ENCODE assay signal across 19 cellular contexts in the genomic region with DNA sequence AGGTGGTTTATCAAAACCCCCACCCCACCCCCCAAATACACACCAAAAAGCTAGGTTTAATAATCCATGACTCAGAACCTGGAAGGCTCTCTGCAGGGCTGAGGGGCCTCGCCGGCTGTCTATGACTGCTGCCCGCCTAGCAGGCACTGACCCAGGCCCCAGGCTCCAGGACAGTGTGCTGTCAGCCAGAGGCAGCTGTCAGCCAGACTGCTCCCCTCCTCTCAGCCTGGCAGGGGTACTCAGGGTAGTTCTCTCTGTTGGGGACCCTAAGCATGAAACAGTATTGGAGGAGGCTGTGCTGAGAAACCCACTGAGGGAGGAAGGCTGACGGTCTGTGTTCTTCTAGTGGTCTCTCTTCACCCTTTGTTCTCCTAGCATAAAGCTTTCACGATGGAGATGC.
DNase-seq lines count a peak whose midpoint lies in the region; ATAC-seq and TF ChIP-seq lines count a peak whose summit lies in the region.
"Had no signal": no experiment of that assay in that cellular context is flagged by ENCODE, and none has a peak within 500 bp of the region (broad histone marks: within the 10 kb centered on the region; RNA-seq: fewer than 3 reads in every experiment).

No MANE protein-coding gene starts in this region.

- POLR2A ChIA-PET in HEK293 (lab: Yijun Ruan, JAX), result interaction anchor here (0.6 to 1.4 kb wide), 3 partner anchors 8 to 256 kb away, joined by 3 to 4 read pairs (median 3); no protein-coding TSS in a partner anchor

- H3K9me3 ChIP-seq in HEK293 (ENCODE audit: control insufficient read depth, insufficient read depth, low read depth, low read length) (no peaks in the 10 kb centered on the region), ectodermal cell (ENCODE audit: control insufficient read depth, low read length) (no peaks in the 10 kb centered on the region)
- H3K9me3 ChIP-seq: A549; BLaER1 treated with 17β-estradiol and CSF1 and Interleukin-3, amounts not matched to agents 10 nM and 100 nM; Caco-2 had no signal

- no peaks in the 10 kb centered on the region for H3K4me1 ChIP-seq in HEK293 (ENCODE audit: control insufficient read depth, insufficient read depth, low read length)
- H3K4me1 ChIP-seq in ectodermal cell (ENCODE audit: control insufficient read depth, insufficient read depth, low read length), result no peaks in the 10 kb centered on the region

- intact Hi-C loops in cardiac septum (cut with DNase I) (no loop called here), Right ventricle myocardium inferior (cut with DNase I) (no loop called here)

- CTCF ChIA-PET in HEK293 (lab: Yijun Ruan, JAX), result interaction anchor here (0.8 to 1.5 kb wide), 3 partner anchors 49 to 200 kb away, joined by 4 to 6 read pairs (median 5); no protein-coding TSS in a partner anchor

- no peak overlapping the region for H3K4me3 ChIP-seq in HEK293 (ENCODE audit: low read depth, low read length)
- no peak overlapping the region for H3K4me3 ChIP-seq in ectodermal cell (ENCODE audit: insufficient read depth, low read depth, low read length)
- H3K4me3 ChIP-seq: A549; BLaER1 treated with 17β-estradiol and CSF1 and Interleukin-3, amounts not matched to agents 10 nM and 100 nM had no signal

- no peaks in the 10 kb centered on the region for H3K4me1 Mint-ChIP-seq in neural crest cell
- H3K4me1 Mint-ChIP-seq: B cell had no signal

- H3K36me3 ChIP-seq in HEK293 (ENCODE audit: control insufficient read depth in 2 of 2, insufficient read depth in 1 of 2, low read length in 2 of 2), result no peaks in the 10 kb centered on the region
- H3K36me3 ChIP-seq in ectodermal cell (ENCODE audit: control insufficient read depth, insufficient read depth, low read length), result no peaks in the 10 kb centered on the region
- H3K36me3 ChIP-seq: BLaER1 treated with 17β-estradiol and CSF1 and Interleukin-3, amounts not matched to agents 10 nM and 100 nM had no signal

- peak; percentile 12 for DNase-seq in cardiac septum (ENCODE audit: low spot score)
- DNase-seq in Right ventricle myocardium inferior (ENCODE audit: missing footprints), result no peak
- DNase-seq in neural crest cell (ENCODE audit: low read depth, low spot score), result no peak
- no peak for DNase-seq in activated naive CD4-positive, alpha-beta T cell (lab: John Stamatoyannopoulos, UW)
- DNase-seq: AML-193; Caco-2; Calu3; CD4-positive, alpha-beta T cell; CD8-positive, alpha-beta T cell; DMS79 treated with DMSO at 0.1 percent for 48 hours; GF-D8 had no signal

- H3K4me3 Mint-ChIP-seq in neural crest cell, result no peak overlapping the region
- H3K4me3 Mint-ChIP-seq: B cell; CD4-positive, alpha-beta T cell; CD8-positive, alpha-beta T cell had no signal

- 82 to 89% methylated on average over 5 of the region's 5 CpGs for WGBS in ectodermal cell, 2 experiments

- peak overlapping the region; percentile 7 for H3K27ac Mint-ChIP-seq in neural crest cell (ENCODE audit: unreplicated experiment)
- H3K27ac Mint-ChIP-seq: B cell; CD4-positive, alpha-beta T cell; CD8-positive, alpha-beta T cell had no signal

- TF ChIP-seq CTCF in HEK293 (tag by site-specific recombination; IDR thresholded peaks at IDR 0.05) (no peak), neural crest cell (conservative IDR thresholded peaks at IDR 0.05) (no peak)

- H3K27me3 Mint-ChIP-seq in neural crest cell (ENCODE audit: low read depth), result peaks cover 59% of the 10 kb centered on the region
- H3K27me3 Mint-ChIP-seq: CD4-positive, alpha-beta T cell had no signal

- no peaks in the 10 kb centered on the region for H3K27me3 ChIP-seq in ectodermal cell (ENCODE audit: control insufficient read depth, insufficient read depth, low read length, poor library complexity, severe bottlenecking)
- H3K27me3 ChIP-seq: BLaER1 treated with 17β-estradiol and CSF1 and Interleukin-3, amounts not matched to agents 10 nM and 100 nM had no signal

- no peaks in the 10 kb centered on the region for H3K9me3 Mint-ChIP-seq in neural crest cell
- H3K9me3 Mint-ChIP-seq: CD4-positive, alpha-beta T cell; CD8-positive, alpha-beta T cell had no signal

- no peaks in the 10 kb centered on the region for H3K36me3 Mint-ChIP-seq in neural crest cell (ENCODE audit: low read depth)
- H3K36me3 Mint-ChIP-seq: CD8-positive, alpha-beta T cell had no signal

- ATAC-seq in Right ventricle myocardium inferior (no peak), HG03139 (IDR thresholded peaks at IDR 0.05; ENCODE audit: unreplicated experiment) (no peak)
- ATAC-seq: A549; CD8-positive, alpha-beta T cell had no signal

- no peak overlapping the region for H3K27ac ChIP-seq in HEK293 (ENCODE audit: extremely low read depth, low read depth, low read length)
- peak overlapping the region; percentile 2 for H3K27ac ChIP-seq in ectodermal cell (ENCODE audit: insufficient read depth, low read depth, low read length, poor library complexity, severe bottlenecking)
- H3K27ac ChIP-seq: 22Rv1; A549; BLaER1 treated with 17β-estradiol and CSF1 and Interleukin-3, amounts not matched to agents 10 nM and 100 nM; C4-2B had no signal

TF ChIP-seq in HEK293, 187 proteins besides CTCF, POLR2A, EP300 and RAD21:
- 0 out of 2 replicates have a peak, but pooled peaks have one; percentile 16 for TF ChIP-seq ZNF341 (tag by site-specific recombination; IDR thresholded peaks at IDR 0.05; ENCODE audit: low read depth)
- no peak for TF ChIP-seq GLI2 (tag by site-specific recombination; IDR thresholded peaks at IDR 0.05; ENCODE audit: borderline replicate concordance, low read depth)
